In genomic region chr22:36301851-36302250, GRCh38 we compare ENCODE assay signal across 8 cellular contexts. TPM values are rescaled to one million over a fixed set of nuclear protein-coding genes. Genes with fewer than 3 reads are reported as not detected.
DNase-seq lines count a peak whose midpoint lies in the region; ATAC-seq and TF ChIP-seq lines count a peak whose summit lies in the region.

No MANE protein-coding gene starts in this region.

- no peak for ATAC-seq in stimulated activated naive CD8-positive, alpha-beta T cell treated with anti-CD3 and anti-CD28 coated beads, Interleukin-15, Interleukin-2, amounts not matched to agents 100 U/mL and 50 U/mL, for 24 hours
- ATAC-seq in activated naive CD4-positive, alpha-beta T cell treated with anti-CD3 and anti-CD28 coated beads, Interleukin-2, amount 50 U/mL, for 72 hours = no peak
- no peak for ATAC-seq in HG02798 (IDR thresholded peaks at IDR 0.05; ENCODE audit: poor library complexity, unreplicated experiment)

- TF ChIP-seq CTCF in hepatocyte (IDR thresholded peaks at IDR 0.05; ENCODE audit: poor library complexity) = no peak
- TF ChIP-seq CTCF in vagina (IDR thresholded peaks at IDR 0.05) = no peak

- peaks cover 7% of the 10 kb centered on the region for H3K4me1 Mint-ChIP-seq in stimulated activated naive CD8-positive, alpha-beta T cell treated with anti-CD3 and anti-CD28 coated beads, Interleukin-15, Interleukin-2, amounts not matched to agents 100 ng/mL and 50 ng/mL, for 24 hours (ENCODE audit: low read depth)

- peaks cover 78% of the 10 kb centered on the region for H3K36me3 Mint-ChIP-seq in stimulated activated naive CD8-positive, alpha-beta T cell treated with anti-CD3 and anti-CD28 coated beads, Interleukin-15, Interleukin-2, amounts not matched to agents 100 ng/mL and 50 ng/mL, for 24 hours (ENCODE audit: low read depth)
- H3K36me3 Mint-ChIP-seq in activated naive CD4-positive, alpha-beta T cell treated with anti-CD3 and anti-CD28 coated beads, Interleukin-2, amount 50 U/mL, for 72 hours = peaks cover 48 to 50% of the 10 kb centered on the region in 2 donors

- H3K4me3 ChIP-seq in hepatocyte (no peak overlapping the region), vagina (no peak overlapping the region)

- H3K9me2 ChIP-seq in hepatocyte (replicated peaks; ENCODE audit: insufficient read depth) = no peaks in the 10 kb centered on the region

- no peak overlapping the region for H3K4me3 Mint-ChIP-seq in stimulated activated naive CD8-positive, alpha-beta T cell treated with anti-CD3 and anti-CD28 coated beads, Interleukin-15, Interleukin-2, amounts not matched to agents 100 ng/mL and 50 ng/mL, for 24 hours

- H3K79me2 ChIP-seq in hepatocyte = peaks cover 5% of the 10 kb centered on the region

- H3K27me3 ChIP-seq in hepatocyte (no peaks in the 10 kb centered on the region), vagina (no peaks in the 10 kb centered on the region)

- WGBS in hepatocyte (ENCODE audit: low lambda C conversion rate, missing lambda C conversion rate) = 52% methylated on average over 8 of the region's 8 CpGs

- peak overlapping the region; percentile 59 for H3K27ac ChIP-seq in hepatocyte
- H3K27ac ChIP-seq in vagina = peak overlapping the region; percentile 49

- DNase-seq in stimulated activated naive CD8-positive, alpha-beta T cell treated with anti-CD3 and anti-CD28 coated beads, Interleukin-15, Interleukin-2, amounts not matched to agents 100 U/mL and 50 U/mL, for 24 hours = no peak
- DNase-seq in activated naive CD4-positive, alpha-beta T cell treated with anti-CD3 and anti-CD28 coated beads, Interleukin-2, amount 50 U/mL, for 72 hours (ENCODE audit: low spot score in 2 of 2) = no peak
- DNase-seq in hepatocyte (ENCODE audit: low spot score) (no peak), vagina (ENCODE audit: extremely low spot score in 2 of 2) (no peak), iPS-NIHi7 (ENCODE audit: extremely low spot score) (no peak), SIG-M5 (lab: John Stamatoyannopoulos, UW) (no peak)

- peaks cover 5% of the 10 kb centered on the region for H3K36me3 ChIP-seq in hepatocyte (replicated peaks; ENCODE audit: insufficient read depth, low read depth)
- H3K36me3 ChIP-seq in vagina = peaks cover 20 to 100% of the 10 kb centered on the region in 2 donors

- peaks cover 5% of the 10 kb centered on the region for H3K4me1 ChIP-seq in hepatocyte (ENCODE audit: insufficient read depth)
- H3K4me1 ChIP-seq in vagina = no peaks in the 10 kb centered on the region

- H3K27me3 Mint-ChIP-seq in stimulated activated naive CD8-positive, alpha-beta T cell treated with anti-CD3 and anti-CD28 coated beads, Interleukin-15, Interleukin-2, amounts not matched to agents 100 ng/mL and 50 ng/mL, for 24 hours = no peaks in the 10 kb centered on the region

- no peaks in the 10 kb centered on the region for H3K9me3 Mint-ChIP-seq in stimulated activated naive CD8-positive, alpha-beta T cell treated with anti-CD3 and anti-CD28 coated beads, Interleukin-15, Interleukin-2, amounts not matched to agents 100 ng/mL and 50 ng/mL, for 24 hours
- H3K9me3 Mint-ChIP-seq in activated naive CD4-positive, alpha-beta T cell treated with anti-CD3 and anti-CD28 coated beads, Interleukin-2, amount 50 U/mL, for 72 hours = no peaks in the 10 kb centered on the region

- no peaks in the 10 kb centered on the region for H4K20me1 ChIP-seq in hepatocyte (ENCODE audit: insufficient read depth, poor library complexity, severe bottlenecking)

- intact Hi-C loops in vagina (cut with DNase I) = loop anchor here (5.0 kb wide), 1 partner anchor 165 kb away; no protein-coding TSS in a partner anchor

- H3K9me3 ChIP-seq in hepatocyte (ENCODE audit: low read depth) (no peaks in the 10 kb centered on the region), vagina (no peaks in the 10 kb centered on the region)

- H2AFZ ChIP-seq in hepatocyte = no peak overlapping the region

- H3K4me2 ChIP-seq in hepatocyte = no peak overlapping the region

- TF ChIP-seq POLR2A in vagina (IDR thresholded peaks at IDR 0.05) = no peak

- peak overlapping the region; percentile 21 for H3K27ac Mint-ChIP-seq in stimulated activated naive CD8-positive, alpha-beta T cell treated with anti-CD3 and anti-CD28 coated beads, Interleukin-15, Interleukin-2, amounts not matched to agents 100 ng/mL and 50 ng/mL, for 24 hours
- H3K27ac Mint-ChIP-seq in activated naive CD4-positive, alpha-beta T cell treated with anti-CD3 and anti-CD28 coated beads, Interleukin-2, amount 50 U/mL, for 72 hours = peak overlapping the region; percentile 94 to 95

RNA-seq across cellular contexts. Expression of gene APOL1, which starts 48.9 kb away (rescaled TPM):
- total RNA-seq in activated naive CD4-positive, alpha-beta T cell treated with anti-CD3 and anti-CD28 coated beads, Interleukin-2, amount 50 U/mL, for 72 hours = 10 to 100 TPM; 27.2 to 40.5 TPM
- total RNA-seq in hepatocyte (6.2 and 7.3 TPM in 2 replicates), vagina (28.5 TPM)
- polyA plus RNA-seq in hepatocyte = 6.4 and 6.8 TPM in 2 replicates
